ENCODE assay signal across 8 cellular contexts in the genomic region with DNA sequence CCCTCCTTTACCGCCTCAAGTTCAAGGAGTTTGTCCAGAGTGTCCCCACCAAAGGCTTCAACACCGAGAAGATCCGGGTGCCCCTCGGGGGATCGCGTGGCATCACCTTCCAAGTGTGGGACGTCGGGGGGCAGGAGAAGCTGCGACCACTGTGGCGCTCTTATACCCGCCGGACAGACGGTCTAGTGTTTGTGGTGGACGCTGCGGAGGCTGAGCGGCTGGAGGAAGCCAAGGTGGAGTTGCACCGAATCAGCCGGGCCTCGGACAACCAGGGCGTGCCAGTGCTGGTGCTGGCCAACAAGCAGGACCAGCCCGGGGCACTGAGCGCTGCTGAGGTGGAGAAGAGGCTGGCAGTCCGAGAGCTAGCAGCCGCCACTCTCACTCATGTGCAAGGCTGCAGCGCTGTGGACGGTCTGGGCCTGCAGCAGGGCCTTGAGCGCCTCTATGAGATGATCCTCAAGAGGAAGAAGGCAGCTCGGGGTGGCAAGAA. TPM values are rescaled to one million over a fixed set of nuclear protein-coding genes. Genes with fewer than 3 reads are reported as not detected.
DNase-seq lines count a peak whose midpoint lies in the region; ATAC-seq and TF ChIP-seq lines count a peak whose summit lies in the region.

No MANE protein-coding gene starts in this region.

- no peaks in the 10 kb centered on the region for H3K27me3 ChIP-seq in BLaER1 treated with 17β-estradiol and CSF1 and Interleukin-3, amounts not matched to agents 10 nM and 100 nM
- H3K27me3 ChIP-seq in esophagus muscularis mucosa (no peaks in the 10 kb centered on the region), body of pancreas (no peaks in the 10 kb centered on the region)

- no peaks in the 10 kb centered on the region; a peak in 1 of 22 replicates for H4K20me1 ChIP-seq in BLaER1 treated with 17β-estradiol and CSF1 and Interleukin-3, amounts not matched to agents 10 nM and 100 nM

- H3K36me3 Mint-ChIP-seq in neural crest cell (ENCODE audit: low read depth) = no peaks in the 10 kb centered on the region

- peak overlapping the region; percentile 19 for H3K27ac Mint-ChIP-seq in neural crest cell (ENCODE audit: unreplicated experiment)

- H3K36me3 ChIP-seq in BLaER1 treated with 17β-estradiol and CSF1 and Interleukin-3, amounts not matched to agents 10 nM and 100 nM = no peaks in the 10 kb centered on the region
- H3K36me3 ChIP-seq in esophagus muscularis mucosa = peaks cover 0 to 6% (median 3%) of the 10 kb centered on the region in 4 donors
- no peaks in the 10 kb centered on the region for H3K36me3 ChIP-seq in body of pancreas (replicated peaks in 1 of 2; ENCODE audit: insufficient read depth in 1 of 2, low read depth in 2 of 2)

- TF ChIP-seq EP300 in esophagus muscularis mucosa (IDR thresholded peaks at IDR 0.05) = no peak

- peak overlapping the region; percentile 71 to 98 (median 93) for H3K4me2 ChIP-seq in BLaER1 treated with 17β-estradiol and CSF1 and Interleukin-3, amounts not matched to agents 10 nM and 100 nM

- peaks cover 54 to 73% (median 63%) of the 10 kb centered on the region in 10 experiments for H3K4me1 ChIP-seq in BLaER1 treated with 17β-estradiol and CSF1 and Interleukin-3, amounts not matched to agents 10 nM and 100 nM
- H3K4me1 ChIP-seq in esophagus muscularis mucosa = peaks cover 13 to 57% (median 48%) of the 10 kb centered on the region in 4 donors
- H3K4me1 ChIP-seq in body of pancreas = peaks cover 17% of the 10 kb centered on the region

- POLR2A ChIA-PET in RWPE1 (lab: Yijun Ruan, JAX; ENCODE audit: low non-redundant PET) = interaction anchor here (0.7 to 2.4 kb wide), 4 partner anchors 12 to 201 kb away, joined by 5 to 7 read pairs (median 6); partner anchors contain the start of gene DHX8

- TF ChIP-seq POLR2A in esophagus muscularis mucosa (IDR thresholded peaks at IDR 0.05; ENCODE audit: low read depth) (no peak), body of pancreas (IDR thresholded peaks at IDR 0.05) (no peak)

- DNase-seq in RWPE1 (ENCODE audit: low spot score) (no peak), esophagus muscularis mucosa (ENCODE audit: extremely low spot score) (no peak), neural crest cell (ENCODE audit: low read depth, low spot score) (no peak), cerebellum (ENCODE audit: low spot score) (no peak), body of pancreas (no peak), NCI-H2081 treated with DMSO at 0.1 percent for 48 hours (lab: John Stamatoyannopoulos, UW) (no peak)

- H3K27me3 Mint-ChIP-seq in neural crest cell (ENCODE audit: low read depth) = no peaks in the 10 kb centered on the region

- ATAC-seq in GM18867 (IDR thresholded peaks at IDR 0.05; ENCODE audit: unreplicated experiment) (no peak), body of pancreas (no peak)

- intact Hi-C loops in esophagus muscularis mucosa (cut with DNase I) = no loop called here
- intact Hi-C loops in body of pancreas (cut with DNase I) = loop anchor here (5.0 kb wide), 1 partner anchor 77 kb away; no protein-coding TSS in a partner anchor

- peak overlapping the region; percentile 96 for H3K4me3 Mint-ChIP-seq in neural crest cell

- H3K4me1 Mint-ChIP-seq in neural crest cell = peaks cover 29% of the 10 kb centered on the region

- CTCF ChIA-PET in RWPE1 (lab: Yijun Ruan, JAX) = interaction anchor here (7.7 kb wide), 1 partner anchor 83 kb away, joined by 81 read pairs; the partner anchor contains the start of gene DHX8

- peak overlapping the region in 6 of 11 experiments; percentile 78 to 85 (median 82); a peak in 6 of 22 replicates for H3K9ac ChIP-seq in BLaER1 treated with 17β-estradiol and CSF1 and Interleukin-3, amounts not matched to agents 10 nM and 100 nM

- WGBS in esophagus muscularis mucosa = 53% methylated on average over 17 of the region's 28 CpGs
- WGBS in body of pancreas, 2 donors = 87 to 91% methylated on average over 12 to 28 of the region's 28 CpGs

- TF ChIP-seq CTCF in RWPE1 (conservative IDR thresholded peaks at IDR 0.05; ENCODE audit: low read depth) = no peak
- TF ChIP-seq CTCF in esophagus muscularis mucosa (IDR thresholded peaks at IDR 0.05) = no peak
- TF ChIP-seq CTCF in neural crest cell (conservative IDR thresholded peaks at IDR 0.05) = no peak
- TF ChIP-seq CTCF in body of pancreas (IDR thresholded peaks at IDR 0.05) = no peak

- H3K27ac ChIP-seq in BLaER1 treated with 17β-estradiol and CSF1 and Interleukin-3, amounts not matched to agents 10 nM and 100 nM = no peak overlapping the region
- H3K27ac ChIP-seq in RWPE1 (peak overlapping the region; percentile 88), esophagus muscularis mucosa (replicated peaks in 1 of 4) (peak overlapping the region; percentile 93 to 97 (median 95)), body of pancreas (no peak overlapping the region)

- no peaks in the 10 kb centered on the region for H3K9me3 Mint-ChIP-seq in neural crest cell

- peak overlapping the region in 9 of 10 experiments; percentile 62 to 82 (median 71); a peak in 14 of 20 replicates for H3K4me3 ChIP-seq in BLaER1 treated with 17β-estradiol and CSF1 and Interleukin-3, amounts not matched to agents 10 nM and 100 nM
- peak overlapping the region; percentile 79 to 99 (median 90) for H3K4me3 ChIP-seq in esophagus muscularis mucosa
- H3K4me3 ChIP-seq in body of pancreas = no peak overlapping the region

- no peaks in the 10 kb centered on the region for H3K9me3 ChIP-seq in BLaER1 treated with 17β-estradiol and CSF1 and Interleukin-3, amounts not matched to agents 10 nM and 100 nM (replicated peaks in 1 of 11)
- no peaks in the 10 kb centered on the region for H3K9me3 ChIP-seq in esophagus muscularis mucosa
- no peaks in the 10 kb centered on the region for H3K9me3 ChIP-seq in body of pancreas

RNA-seq across cellular contexts. Expression of gene ARL4D, which starts 1.1 kb away (rescaled TPM):
- total RNA-seq in esophagus muscularis mucosa (10 to 100 TPM; 17.5 to 31.1 (median 21.9) TPM), neural crest cell (13.8 and 14.2 TPM in 2 replicates), cerebellum (5.1 TPM), body of pancreas (1 to 10 TPM; 2.1 to 4.6 TPM)

Comparison
In these comparisons a context has a peak if more than half of its experiments do, and no peak if none do; other contexts are left out.
1. H3K27ac ChIP-seq: peak in RWPE1 (single experiment) and esophagus muscularis mucosa (4 of 4); none in BLaER1 treated with 17β-estradiol and CSF1 and Interleukin-3, amounts not matched to agents 10 nM and 100 nM (0 of 11) and body of pancreas (0 of 4).
2. H3K4me3 ChIP-seq: peak in BLaER1 treated with 17β-estradiol and CSF1 and Interleukin-3, amounts not matched to agents 10 nM and 100 nM (9 of 10) and esophagus muscularis mucosa (4 of 4); none in body of pancreas (0 of 2).